Comparison of ENCODE assay signal across 17 cellular contexts in genomic region chr7:27121656-27122055, GRCh38. TPM values are rescaled to one million over a fixed set of nuclear protein-coding genes. Genes with fewer than 3 reads are reported as not detected.
DNase-seq lines count a peak whose midpoint lies in the region; ATAC-seq, FAIRE-seq and TF ChIP-seq lines count a peak whose summit lies in the region.
"Had no signal": no experiment of that assay in that cellular context is flagged by ENCODE, and none has a peak within 500 bp of the region (broad histone marks: within the 10 kb centered on the region; RNA-seq: fewer than 3 reads in every experiment).

No MANE protein-coding gene starts in this region.

- DNase-seq in HepG2 (ENCODE audit: low spot score): no peak
- no peak for DNase-seq in right lobe of liver
- no peak for DNase-seq in epithelial cell of esophagus (ENCODE audit: low read depth)
- no peak for DNase-seq in aorta
- DNase-seq in activated CD8-positive, alpha-beta memory T cell treated with anti-CD3 and anti-CD28 coated beads, Interleukin-2, amount 50 U/mL, for 4 hours: no peak
- DNase-seq in HT-29 (ENCODE audit: low spot score): no peak
- DNase-seq in gastrocnemius medialis: no peak
- DNase-seq: activated CD4-positive, alpha-beta T cell treated with anti-CD3 and anti-CD28 coated beads, Interleukin-2, amount 10 ng/mL, durations not matched to agents 7 days and 5 days; activated T-cell treated with anti-CD3 and anti-CD28 coated beads, Interleukin-2, amount 50 U/mL, for 24 hours; CD4-positive, alpha-beta memory T cell; cortex of kidney; NCI-H146; NCI-H345 had no signal

- intact Hi-C loops in HepG2 (cut with micrococcal nuclease; ENCODE audit: unreplicated experiment): loop anchor here (1.0 kb wide), 1 partner anchor 9 kb away; the partner anchor contains the start of gene HOXA4
- intact Hi-C loops in right lobe of liver (cut with DNase I): no loop called here
- intact Hi-C loops in aorta (cut with DNase I): no loop called here
- intact Hi-C loops in gastrocnemius medialis (cut with DNase I; ENCODE audit: low total_unique reads): no loop called here

- TF ChIP-seq CTCF in HepG2 (CRISPR knock-in tag; IDR thresholded peaks at IDR 0.05) (no peak), right lobe of liver (IDR thresholded peaks at IDR 0.05) (no peak), epithelial cell of esophagus (IDR thresholded peaks at IDR 0.05; ENCODE audit: insufficient read depth, low read depth, low read length, missing control alignments) (no peak), gastrocnemius medialis (IDR thresholded peaks at IDR 0.05 in 4 of 5, conservative IDR thresholded peaks at IDR 0.05 in 1 of 5) (no peak)

- TF ChIP-seq POLR2A in HepG2 (IDR thresholded peaks at IDR 0.05; ENCODE audit: insufficient read depth in 1 of 2, low read depth in 2 of 2, low read length in 2 of 2) (no peak), right lobe of liver (IDR thresholded peaks at IDR 0.05) (no peak), gastrocnemius medialis (IDR thresholded peaks at IDR 0.05) (no peak)

- H3K9ac ChIP-seq in HepG2 (ENCODE audit: insufficient read depth, low read depth, low read length) (peak overlapping the region; percentile 88), mucosa of rectum (ENCODE audit: low read depth in 1 of 2, low read length in 2 of 2) (peak overlapping the region; percentile 20 to 73)

- TF ChIP-seq RAD21 in HepG2 (CRISPR knock-in tag; IDR thresholded peaks at IDR 0.05): no peak

- CTCF ChIA-PET in HepG2 (lab: Yijun Ruan, JAX; ENCODE audit: low intra/inter-chr PET ratio, low total read pairs): no interaction called here

- H3K36me3 ChIP-seq in HepG2 (replicated peaks in 1 of 2; ENCODE audit: control insufficient read depth in 1 of 2, insufficient read depth in 2 of 2, low read length in 2 of 2): peaks cover 0 to 8% of the 10 kb centered on the region in 2 experiments; a peak in 2 of 5 replicates
- no peaks in the 10 kb centered on the region for H3K36me3 ChIP-seq in right lobe of liver
- peaks cover 0 to 4% of the 10 kb centered on the region in 2 donors for H3K36me3 ChIP-seq in mucosa of rectum (ENCODE audit: control insufficient read depth in 2 of 2, insufficient read depth in 2 of 2, low read length in 2 of 2)
- H3K36me3 ChIP-seq in aorta (ENCODE audit: control insufficient read depth in 1 of 2, insufficient read depth in 2 of 2, low read length in 1 of 2): no peaks in the 10 kb centered on the region
- H3K36me3 ChIP-seq in gastrocnemius medialis: no peaks in the 10 kb centered on the region
- H3K36me3 ChIP-seq: neutrophil had no signal

- WGBS in HepG2 (ENCODE audit: low lambda C conversion rate): 1% methylated on average over 6 of the region's 6 CpGs
- WGBS in right lobe of liver (ENCODE audit: insufficient coverage, low coverage, low lambda C conversion rate, missing lambda C conversion rate): 42% methylated on average over 6 of the region's 6 CpGs
- WGBS in aorta, 2 donors: 35 to 58% methylated on average over 6 of the region's 6 CpGs

- no peak for ATAC-seq in HepG2
- no peak for ATAC-seq in right lobe of liver
- no peak for ATAC-seq in aorta (ENCODE audit: low FRiP score)
- ATAC-seq in gastrocnemius medialis: no peak

- H3K4me1 ChIP-seq in HepG2 (ENCODE audit: insufficient read depth, low read length) (peaks cover 70% of the 10 kb centered on the region), right lobe of liver (peaks cover 0 to 18% (median 3%) of the 10 kb centered on the region in 4 donors), mucosa of rectum (ENCODE audit: control insufficient read depth in 2 of 2, insufficient read depth in 2 of 2, low read length in 2 of 2) (peaks cover 47 to 82% of the 10 kb centered on the region in 2 donors), aorta (ENCODE audit: control insufficient read depth in 1 of 2, insufficient read depth in 2 of 2, low read length in 2 of 2) (no peaks in the 10 kb centered on the region), gastrocnemius medialis (peaks cover 11 to 37% of the 10 kb centered on the region in 2 donors)

- H3K4me3 ChIP-seq in HepG2 (replicated peaks in 1 of 3; ENCODE audit: insufficient read depth in 1 of 3, low read depth in 2 of 3, low read length in 3 of 3): peak overlapping the region; percentile 82 to 95 (median 87)
- H3K4me3 ChIP-seq in right lobe of liver: no peak overlapping the region
- peak overlapping the region; percentile 43 for H3K4me3 ChIP-seq in epithelial cell of esophagus (ENCODE audit: low read length)
- peak overlapping the region; percentile 56 to 69 for H3K4me3 ChIP-seq in mucosa of rectum (ENCODE audit: low read length in 2 of 2)
- H3K4me3 ChIP-seq in aorta (ENCODE audit: low read length in 2 of 2): peak overlapping the region; percentile 28 to 30
- H3K4me3 ChIP-seq in gastrocnemius medialis: peak overlapping the region in 1 of 4 donors; percentile 2
- H3K4me3 ChIP-seq: SJSA1 had no signal

- TF ChIP-seq EP300 in HepG2 (IDR thresholded peaks at IDR 0.05; ENCODE audit: low read depth in 2 of 2, low read length in 2 of 2): no peak
- TF ChIP-seq EP300 in HepG2 (CRISPR knock-in tag; IDR thresholded peaks at IDR 0.05; ENCODE audit: borderline replicate concordance): no peak

- peak overlapping the region; percentile 87 for H3K4me2 ChIP-seq in HepG2 (ENCODE audit: low read depth, low read length)

- POLR2A ChIA-PET in HepG2 (lab: Yijun Ruan, JAX): interaction anchor here (1.0 to 5.8 kb wide), 19 partner anchors 7 to 773 kb away, joined by 3 to 118 read pairs (median 5); partner anchors contain the start of genes HOXA1, HOXA4, HOXA5 and SKAP2

- H3K27ac ChIP-seq in HepG2 (ENCODE audit: extremely low read length, insufficient read depth, low read length) (peak overlapping the region; percentile 96), right lobe of liver (no peak overlapping the region), mucosa of rectum (ENCODE audit: low read depth in 2 of 2, low read length in 2 of 2) (peak overlapping the region; percentile 81 to 88), aorta (ENCODE audit: low read depth in 1 of 2, low read length in 2 of 2) (peak overlapping the region; percentile 28 to 91), gastrocnemius medialis (no peak overlapping the region)
- H3K27ac ChIP-seq: neutrophil, SJSA1 had no signal

- H3K79me2 ChIP-seq in HepG2 (ENCODE audit: insufficient read depth, low read length): peaks cover 56% of the 10 kb centered on the region

- H2AFZ ChIP-seq in HepG2 (ENCODE audit: low read length): no peak overlapping the region

- H3K27me3 ChIP-seq in HepG2 (ENCODE audit: control insufficient read depth in 1 of 2, insufficient read depth in 2 of 2, low read length in 2 of 2) (no peaks in the 10 kb centered on the region; a peak in 1 of 5 replicates), right lobe of liver (peaks cover 0 to 17% of the 10 kb centered on the region in 2 donors), mucosa of rectum (ENCODE audit: control insufficient read depth in 2 of 2, insufficient read depth in 2 of 2, low read length in 2 of 2) (no peaks in the 10 kb centered on the region), aorta (ENCODE audit: control insufficient read depth in 1 of 2, insufficient read depth in 2 of 2, low read length in 1 of 2) (no peaks in the 10 kb centered on the region), gastrocnemius medialis (no peaks in the 10 kb centered on the region)
- H3K27me3 ChIP-seq: SJSA1 had no signal

- H4K20me1 ChIP-seq in HepG2 (ENCODE audit: insufficient read depth, low read length): peaks cover 13% of the 10 kb centered on the region

- FAIRE-seq in HepG2 (lab: Jason Lieb, UNC): peak; percentile 8

- in situ Hi-C loops in HepG2 (cut with HindIII; ENCODE audit: extremely low pct_ligation_motif_present, low pct_unique_long_range_greater_than_20kb): no loop called here
- in situ Hi-C loops in gastrocnemius medialis (cut with MboI; ENCODE audit: low sequenced_read_pairs in 4 of 4): no loop called here

- TSS peak; percentile 76 for BruUV-seq in HepG2 (replicated peaks; lab: Mats Ljungman, UMichigan)

- H3K9me3 ChIP-seq in HepG2 (ENCODE audit: low read length) (no peaks in the 10 kb centered on the region), right lobe of liver (no peaks in the 10 kb centered on the region), mucosa of rectum (ENCODE audit: control insufficient read depth in 2 of 2, low read length in 2 of 2) (no peaks in the 10 kb centered on the region), aorta (ENCODE audit: control insufficient read depth, low read length) (no peaks in the 10 kb centered on the region), gastrocnemius medialis (no peaks in the 10 kb centered on the region)
- H3K9me3 ChIP-seq: neutrophil, SJSA1 had no signal

RNA-seq across cellular contexts. Expression of gene HOXA4, which starts 8.9 kb away (rescaled TPM):
- total RNA-seq in HepG2 (2016; rRNA removed; fragmentation: Illumina TruSeq; extraction: Trizol) (1.8 and 2.4 TPM in 2 replicates), right lobe of liver (1 to 10 TPM in 1 of 6 experiments, under 1 TPM in 4, not detected in 1; 0.55 to 1.6 (median 0.75) TPM), aorta (10 to 100 TPM in 1 of 2 donors, 1 to 10 TPM in 1; 5.6 to 11.6 TPM), gastrocnemius medialis (1 to 10 TPM; 1.7 to 4.2 (median 2.9) TPM)
- 2.0 and 2.2 TPM in 2 replicates for total RNA-seq in HepG2 (2016; cell fraction: cytosol; rRNA removed; fragmentation: Illumina TruSeq; extraction: Trizol; ENCODE audit: low read depth)
- total RNA-seq in HepG2 (2016; cell fraction: insoluble cytoplasmic fraction; rRNA removed; fragmentation: Illumina TruSeq; extraction: Trizol): 1.0 and 2.0 TPM in 2 replicates
- 2.9 and 3.2 TPM in 2 replicates for total RNA-seq in HepG2 (2016; cell fraction: membrane; rRNA removed; fragmentation: Illumina TruSeq; extraction: Trizol)
- total RNA-seq in HepG2 (2016; cell fraction: nucleus; rRNA removed; fragmentation: Illumina TruSeq; extraction: Trizol): 0.53 and 1.8 TPM in 2 replicates
- polyA plus RNA-seq in HepG2 (2011; rRNA removed) (4.3 and 5.4 TPM in 2 replicates), aorta (10 to 100 TPM in 1 of 2 donors, 1 to 10 TPM in 1; 2.6 to 10.1 TPM)
- 4.7 and 6.2 TPM in 2 replicates for polyA plus RNA-seq in HepG2 (2011; cell fraction: cytosol; rRNA removed)
- 5.3 and 5.5 TPM in 2 replicates for polyA plus RNA-seq in HepG2 (2011; cell fraction: nucleus; rRNA removed)
- polyA plus RNA-seq in HepG2 (2012): 5.2 and 7.3 TPM in 2 replicates
- polyA plus RNA-seq in HepG2 (2016; cell fraction: cytosol; fragmentation: Illumina TruSeq; extraction: Trizol; ENCODE audit: low read depth): 7.9 and 8.8 TPM in 2 replicates
- 7.2 and 9.1 TPM in 2 replicates for polyA plus RNA-seq in HepG2 (2016; cell fraction: insoluble cytoplasmic fraction; fragmentation: Illumina TruSeq; extraction: Trizol; ENCODE audit: low read depth)
- polyA plus RNA-seq in HepG2 (2016; cell fraction: membrane; fragmentation: Illumina TruSeq; extraction: Trizol; ENCODE audit: low read depth): 10.6 and 13.1 TPM in 2 replicates
- 9.4 and 10.8 TPM in 2 replicates for polyA plus RNA-seq in HepG2 (2016; cell fraction: nucleus; fragmentation: Illumina TruSeq; extraction: Trizol; ENCODE audit: insufficient read depth, low read depth)
- polyA minus RNA-seq in HepG2 (2011; rRNA and poly(A)+ RNA removed; ENCODE audit: low replicate concordance): 0.56 and 2.4 TPM in 2 replicates
- polyA minus RNA-seq in HepG2 (2011; cell fraction: cytosol; rRNA and poly(A)+ RNA removed): 1.7 and 2.3 TPM in 2 replicates
- 1.4 and 2.7 TPM in 2 replicates for polyA minus RNA-seq in HepG2 (2011; cell fraction: nucleus; rRNA and poly(A)+ RNA removed)
- 2.2 and 3.7 TPM in 2 replicates for total RNA-seq in HT-29 (2014; rRNA removed; shearing (Covaris generic))
- total RNA-seq: A673 had no signal

RNA-seq across cellular contexts. Expression of gene HOXA2, which starts 19.2 kb away (rescaled TPM):
- 0.22 TPM in 1 of 2 replicates, not detected in the other for total RNA-seq in HepG2 (2016; rRNA removed; fragmentation: Illumina TruSeq; extraction: Trizol)
- 0.10 and 0.35 TPM in 2 replicates for total RNA-seq in HepG2 (2016; cell fraction: cytosol; rRNA removed; fragmentation: Illumina TruSeq; extraction: Trizol; ENCODE audit: low read depth)
- total RNA-seq in HepG2 (2016; cell fraction: insoluble cytoplasmic fraction; rRNA removed; fragmentation: Illumina TruSeq; extraction: Trizol): 0.15 TPM in 1 of 2 replicates, not detected in the other
- 0.09 and 0.17 TPM in 2 replicates for total RNA-seq in HepG2 (2016; cell fraction: membrane; rRNA removed; fragmentation: Illumina TruSeq; extraction: Trizol)
- total RNA-seq in HepG2 (2016; cell fraction: nucleus; rRNA removed; fragmentation: Illumina TruSeq; extraction: Trizol): 0.63 and 1.3 TPM in 2 replicates
- 0.20 and 0.29 TPM in 2 replicates for polyA plus RNA-seq in HepG2 (2011; rRNA removed)
- polyA plus RNA-seq in HepG2 (2011; cell fraction: cytosol; rRNA removed): 0.03 and 0.08 TPM in 2 replicates
- polyA plus RNA-seq in HepG2 (2011; cell fraction: nucleus; rRNA removed): 1.1 and 1.3 TPM in 2 replicates
- polyA plus RNA-seq in HepG2 (2012): 0.21 and 0.27 TPM in 2 replicates
- 0.12 and 0.16 TPM in 2 replicates for polyA plus RNA-seq in HepG2 (2016; cell fraction: cytosol; fragmentation: Illumina TruSeq; extraction: Trizol; ENCODE audit: low read depth)
- polyA plus RNA-seq in HepG2 (2016; cell fraction: insoluble cytoplasmic fraction; fragmentation: Illumina TruSeq; extraction: Trizol; ENCODE audit: low read depth): 0.15 and 0.48 TPM in 2 replicates
- 0.23 and 0.26 TPM in 2 replicates for polyA plus RNA-seq in HepG2 (2016; cell fraction: membrane; fragmentation: Illumina TruSeq; extraction: Trizol; ENCODE audit: low read depth)
- 2.9 and 3.3 TPM in 2 replicates for polyA plus RNA-seq in HepG2 (2016; cell fraction: nucleus; fragmentation: Illumina TruSeq; extraction: Trizol; ENCODE audit: insufficient read depth, low read depth)
- polyA minus RNA-seq in HepG2 (2011; rRNA and poly(A)+ RNA removed; ENCODE audit: low replicate concordance): 0.24 TPM in 1 of 2 replicates, not detected in the other
- polyA minus RNA-seq in HepG2 (2011; cell fraction: cytosol; rRNA and poly(A)+ RNA removed): not detected in 2 replicates
- polyA minus RNA-seq in HepG2 (2011; cell fraction: nucleus; rRNA and poly(A)+ RNA removed): 1.5 and 1.9 TPM in 2 replicates
- under 1 TPM in 3 of 6 experiments, not detected in 3; 0.16 to 0.19 (median 0.17) TPM for total RNA-seq in right lobe of liver
- 1 to 10 TPM; 1.6 to 4.7 TPM for total RNA-seq in aorta
- 1 to 10 TPM; 2.3 to 3.6 TPM for polyA plus RNA-seq in aorta
- total RNA-seq in HT-29 (2014; rRNA removed; shearing (Covaris generic)): 6.6 and 7.3 TPM in 2 replicates
- under 1 TPM in 3 of 4 donors, not detected in 1; 0.29 to 0.88 (median 0.38) TPM for total RNA-seq in gastrocnemius medialis
- total RNA-seq: A673; activated CD4-positive, alpha-beta T cell treated with anti-CD3 and anti-CD28 coated beads, Interleukin-2, amount 10 ng/mL, durations not matched to agents 7 days and 5 days; CD4-positive, alpha-beta memory T cell had no signal
- polyA plus RNA-seq: CD4-positive, alpha-beta memory T cell had no signal

RNA-seq across cellular contexts. Expression of gene HOXA5, which starts 21.8 kb away (rescaled TPM):
- total RNA-seq in HepG2 (2016; rRNA removed; fragmentation: Illumina TruSeq; extraction: Trizol): 3.2 and 3.9 TPM in 2 replicates
- total RNA-seq in HepG2 (2016; cell fraction: cytosol; rRNA removed; fragmentation: Illumina TruSeq; extraction: Trizol; ENCODE audit: low read depth): 0.71 and 0.97 TPM in 2 replicates
- 3.0 TPM in 2 replicates for total RNA-seq in HepG2 (2016; cell fraction: insoluble cytoplasmic fraction; rRNA removed; fragmentation: Illumina TruSeq; extraction: Trizol)
- 2.1 and 3.2 TPM in 2 replicates for total RNA-seq in HepG2 (2016; cell fraction: membrane; rRNA removed; fragmentation: Illumina TruSeq; extraction: Trizol)
- 2.1 and 4.1 TPM in 2 replicates for total RNA-seq in HepG2 (2016; cell fraction: nucleus; rRNA removed; fragmentation: Illumina TruSeq; extraction: Trizol)
- 3.6 and 4.0 TPM in 2 replicates for polyA plus RNA-seq in HepG2 (2011; rRNA removed)
- polyA plus RNA-seq in HepG2 (2011; cell fraction: cytosol; rRNA removed): 2.0 TPM in 2 replicates
- 4.0 and 4.1 TPM in 2 replicates for polyA plus RNA-seq in HepG2 (2011; cell fraction: nucleus; rRNA removed)
- polyA plus RNA-seq in HepG2 (2012): 2.3 TPM in 2 replicates
- polyA plus RNA-seq in HepG2 (2016; cell fraction: cytosol; fragmentation: Illumina TruSeq; extraction: Trizol; ENCODE audit: low read depth): 0.70 and 1.1 TPM in 2 replicates
- polyA plus RNA-seq in HepG2 (2016; cell fraction: insoluble cytoplasmic fraction; fragmentation: Illumina TruSeq; extraction: Trizol; ENCODE audit: low read depth): 4.1 and 4.3 TPM in 2 replicates
- 2.2 and 2.8 TPM in 2 replicates for polyA plus RNA-seq in HepG2 (2016; cell fraction: membrane; fragmentation: Illumina TruSeq; extraction: Trizol; ENCODE audit: low read depth)
- polyA plus RNA-seq in HepG2 (2016; cell fraction: nucleus; fragmentation: Illumina TruSeq; extraction: Trizol; ENCODE audit: insufficient read depth, low read depth): 6.4 and 8.6 TPM in 2 replicates
- polyA minus RNA-seq in HepG2 (2011; rRNA and poly(A)+ RNA removed; ENCODE audit: low replicate concordance): 0.98 and 2.8 TPM in 2 replicates
- polyA minus RNA-seq in HepG2 (2011; cell fraction: cytosol; rRNA and poly(A)+ RNA removed): 1.1 and 2.2 TPM in 2 replicates
- polyA minus RNA-seq in HepG2 (2011; cell fraction: nucleus; rRNA and poly(A)+ RNA removed): 2.7 and 3.4 TPM in 2 replicates
- 1 to 10 TPM in 2 of 6 experiments, under 1 TPM in 4; 0.18 to 1.5 (median 0.65) TPM for total RNA-seq in right lobe of liver
- total RNA-seq in aorta: 10 to 100 TPM in 1 of 2 donors, 1 to 10 TPM in 1; 8.0 to 11.8 TPM
- 1 to 10 TPM; 1.6 to 2.7 TPM for polyA plus RNA-seq in aorta
- 22.1 and 29.3 TPM in 2 replicates for total RNA-seq in HT-29 (2014; rRNA removed; shearing (Covaris generic))
- total RNA-seq in gastrocnemius medialis: 1 to 10 TPM; 2.7 to 7.1 (median 7.0) TPM
- total RNA-seq: A673; activated CD4-positive, alpha-beta T cell treated with anti-CD3 and anti-CD28 coated beads, Interleukin-2, amount 10 ng/mL, durations not matched to agents 7 days and 5 days; CD4-positive, alpha-beta memory T cell had no signal
- polyA plus RNA-seq: CD4-positive, alpha-beta memory T cell had no signal

RNA-seq across cellular contexts. Expression of gene HOXA1, which starts 25.9 kb away (rescaled TPM):
- total RNA-seq in HepG2 (2016; rRNA removed; fragmentation: Illumina TruSeq; extraction: Trizol): 0.20 TPM in 1 of 2 replicates, not detected in the other
- total RNA-seq in HepG2 (2016; cell fraction: cytosol; rRNA removed; fragmentation: Illumina TruSeq; extraction: Trizol; ENCODE audit: low read depth): not detected in 2 replicates
- total RNA-seq in HepG2 (2016; cell fraction: insoluble cytoplasmic fraction; rRNA removed; fragmentation: Illumina TruSeq; extraction: Trizol): 0.11 TPM in 1 of 2 replicates, not detected in the other
- total RNA-seq in HepG2 (2016; cell fraction: membrane; rRNA removed; fragmentation: Illumina TruSeq; extraction: Trizol): 0.14 and 0.15 TPM in 2 replicates
- total RNA-seq in HepG2 (2016; cell fraction: nucleus; rRNA removed; fragmentation: Illumina TruSeq; extraction: Trizol): not detected in 2 replicates
- 0.18 and 0.31 TPM in 2 replicates for polyA plus RNA-seq in HepG2 (2011; rRNA removed)
- 0.09 and 0.13 TPM in 2 replicates for polyA plus RNA-seq in HepG2 (2011; cell fraction: cytosol; rRNA removed)
- polyA plus RNA-seq in HepG2 (2011; cell fraction: nucleus; rRNA removed): 0.71 and 0.92 TPM in 2 replicates
- 0.11 and 0.30 TPM in 2 replicates for polyA plus RNA-seq in HepG2 (2012)
- 0.11 TPM in 1 of 2 replicates, not detected in the other for polyA plus RNA-seq in HepG2 (2016; cell fraction: cytosol; fragmentation: Illumina TruSeq; extraction: Trizol; ENCODE audit: low read depth)
- 0.42 and 0.43 TPM in 2 replicates for polyA plus RNA-seq in HepG2 (2016; cell fraction: insoluble cytoplasmic fraction; fragmentation: Illumina TruSeq; extraction: Trizol; ENCODE audit: low read depth)
- 0.31 and 0.33 TPM in 2 replicates for polyA plus RNA-seq in HepG2 (2016; cell fraction: membrane; fragmentation: Illumina TruSeq; extraction: Trizol; ENCODE audit: low read depth)
- polyA plus RNA-seq in HepG2 (2016; cell fraction: nucleus; fragmentation: Illumina TruSeq; extraction: Trizol; ENCODE audit: insufficient read depth, low read depth): 1.0 and 1.4 TPM in 2 replicates
- polyA minus RNA-seq in HepG2 (2011; rRNA and poly(A)+ RNA removed; ENCODE audit: low replicate concordance): 0.05 and 0.10 TPM in 2 replicates
- not detected in 2 replicates for polyA minus RNA-seq in HepG2 (2011; cell fraction: cytosol; rRNA and poly(A)+ RNA removed)
- 0.25 and 0.52 TPM in 2 replicates for polyA minus RNA-seq in HepG2 (2011; cell fraction: nucleus; rRNA and poly(A)+ RNA removed)
- total RNA-seq in right lobe of liver: under 1 TPM in 5 of 6 experiments, not detected in 1; 0.09 to 0.31 (median 0.17) TPM
- 1 to 10 TPM; 1.3 to 1.6 TPM for total RNA-seq in aorta
- under 1 TPM; 0.59 to 0.88 TPM for polyA plus RNA-seq in aorta
- total RNA-seq in HT-29 (2014; rRNA removed; shearing (Covaris generic)): 2.0 and 3.9 TPM in 2 replicates
- under 1 TPM in 2 of 4 donors, not detected in 2; 0.16 to 0.36 TPM for total RNA-seq in gastrocnemius medialis
- total RNA-seq: A673 had no signal

RNA-seq across cellular contexts. Expression of gene HOXA6, which starts 25.9 kb away (rescaled TPM):
- total RNA-seq in HepG2 (2016; rRNA removed; fragmentation: Illumina TruSeq; extraction: Trizol): 0.95 and 1.3 TPM in 2 replicates
- total RNA-seq in HepG2 (2016; cell fraction: cytosol; rRNA removed; fragmentation: Illumina TruSeq; extraction: Trizol; ENCODE audit: low read depth): 0.71 TPM in 1 of 2 replicates, not detected in the other
- total RNA-seq in HepG2 (2016; cell fraction: insoluble cytoplasmic fraction; rRNA removed; fragmentation: Illumina TruSeq; extraction: Trizol): 0.79 and 1.2 TPM in 2 replicates
- 0.41 and 0.65 TPM in 2 replicates for total RNA-seq in HepG2 (2016; cell fraction: membrane; rRNA removed; fragmentation: Illumina TruSeq; extraction: Trizol)
- total RNA-seq in HepG2 (2016; cell fraction: nucleus; rRNA removed; fragmentation: Illumina TruSeq; extraction: Trizol): 1.1 and 3.7 TPM in 2 replicates
- 0.68 and 1.5 TPM in 2 replicates for polyA plus RNA-seq in HepG2 (2011; rRNA removed)
- 0.38 and 0.74 TPM in 2 replicates for polyA plus RNA-seq in HepG2 (2011; cell fraction: cytosol; rRNA removed)
- polyA plus RNA-seq in HepG2 (2011; cell fraction: nucleus; rRNA removed): 4.3 and 4.7 TPM in 2 replicates
- 0.47 and 0.68 TPM in 2 replicates for polyA plus RNA-seq in HepG2 (2012)
- polyA plus RNA-seq in HepG2 (2016; cell fraction: cytosol; fragmentation: Illumina TruSeq; extraction: Trizol; ENCODE audit: low read depth): 0.18 TPM in 1 of 2 replicates, not detected in the other
- 0.94 and 0.99 TPM in 2 replicates for polyA plus RNA-seq in HepG2 (2016; cell fraction: insoluble cytoplasmic fraction; fragmentation: Illumina TruSeq; extraction: Trizol; ENCODE audit: low read depth)
- 0.22 TPM in 1 of 2 replicates, not detected in the other for polyA plus RNA-seq in HepG2 (2016; cell fraction: membrane; fragmentation: Illumina TruSeq; extraction: Trizol; ENCODE audit: low read depth)
- polyA plus RNA-seq in HepG2 (2016; cell fraction: nucleus; fragmentation: Illumina TruSeq; extraction: Trizol; ENCODE audit: insufficient read depth, low read depth): 3.5 and 4.1 TPM in 2 replicates
- 1.2 and 2.5 TPM in 2 replicates for polyA minus RNA-seq in HepG2 (2011; rRNA and poly(A)+ RNA removed; ENCODE audit: low replicate concordance)
- 0.79 TPM in 1 of 2 replicates, not detected in the other for polyA minus RNA-seq in HepG2 (2011; cell fraction: cytosol; rRNA and poly(A)+ RNA removed)
- 2.1 and 3.0 TPM in 2 replicates for polyA minus RNA-seq in HepG2 (2011; cell fraction: nucleus; rRNA and poly(A)+ RNA removed)
- not detected for total RNA-seq in right lobe of liver
- 1 to 10 TPM; 6.3 to 7.6 TPM for total RNA-seq in aorta
- polyA plus RNA-seq in aorta: under 1 TPM in 1 of 2 donors, not detected in 1; 0.97 TPM
- 25.5 and 28.1 TPM in 2 replicates for total RNA-seq in HT-29 (2014; rRNA removed; shearing (Covaris generic))
- total RNA-seq in gastrocnemius medialis: 1 to 10 TPM; 2.6 to 5.6 (median 4.2) TPM
- total RNA-seq: A673; activated CD4-positive, alpha-beta T cell treated with anti-CD3 and anti-CD28 coated beads, Interleukin-2, amount 10 ng/mL, durations not matched to agents 7 days and 5 days; CD4-positive, alpha-beta memory T cell had no signal
- polyA plus RNA-seq: CD4-positive, alpha-beta memory T cell had no signal

Comparison
In these comparisons a context has a peak if more than half of its experiments do, and no peak if none do; other contexts are left out.
1. H3K27ac ChIP-seq: peak in HepG2 (single experiment), mucosa of rectum (2 of 2) and aorta (2 of 2); none in right lobe of liver (0 of 3) and gastrocnemius medialis (0 of 4).
2. H3K4me3 ChIP-seq: peak in HepG2 (3 of 3), epithelial cell of esophagus (single experiment), mucosa of rectum (2 of 2) and aorta (2 of 2); none in right lobe of liver (0 of 3).